24 cellular contexts compared by ENCODE assay signal in genomic region chrX:48512371-48512935, GRCh38.
"Had no signal": no experiment of that assay in that cellular context is flagged by ENCODE, and none has a peak within 500 bp of the region (broad histone marks: within the 10 kb centered on the region; RNA-seq: fewer than 3 reads in every experiment).

No MANE protein-coding gene starts in this region.

- H3K9ac ChIP-seq: SK-N-SH had no signal

- H3K27me3 Mint-ChIP-seq: activated CD8-positive, alpha-beta memory T cell treated with anti-CD3 and anti-CD28 coated beads, Interleukin-2, amount 10 ng/mL, durations not matched to agents 7 days and 5 days; activated naive CD8-positive, alpha-beta T cell had no signal

- H3K4me1 ChIP-seq: SJCRH30 had no signal

- H3K27ac ChIP-seq: SJCRH30 had no signal

- H3K27me3 ChIP-seq: adrenal gland, MG63, SJCRH30 had no signal

- H3K4me2 ChIP-seq: SK-N-SH had no signal

- DNase-seq: activated CD4-positive, alpha-beta T cell treated with anti-CD3 and anti-CD28 coated beads for 48 hours; activated CD4-positive, alpha-beta T cell treated with anti-CD3 and anti-CD28 coated beads, Interleukin-2, amount 50 U/mL, for 48 hours; activated CD8-positive, alpha-beta memory T cell treated with anti-CD3 and anti-CD28 coated beads, Interleukin-2, amount 10 ng/mL, durations not matched to agents 7 days and 5 days; activated gamma-delta T cell; activated naive CD4-positive, alpha-beta T cell treated with anti-CD3 and anti-CD28 coated beads for 36 hours; activated T-cell treated with anti-CD3 and anti-CD28 coated beads, Interleukin-2, amount 50 U/mL, for 24 hours; adrenal gland; anterior cingulate cortex; cerebellar nuclear complex; MG63; MV-4-11; NCI-H1092 treated with DMSO at 0.1 percent for 48 hours; NCI-H1417 treated with DMSO at 0.1 percent for 48 hours; NCI-H2029; NCI-H2107; NCI-H345; NCI-H510A; NCI-H526 treated with DMSO at 0.1 percent for 48 hours; NCI-H82; Right ventricle myocardium superior; SJCRH30; SK-N-SH had no signal

- ATAC-seq: activated CD4-positive, CD25-positive, alpha-beta regulatory T cell treated with anti-CD3 and anti-CD28 coated beads, Interleukin-2, amount 50 U/mL, for 24 hours; activated CD8-positive, alpha-beta memory T cell treated with anti-CD3 and anti-CD28 coated beads, Interleukin-2, amount 10 ng/mL, durations not matched to agents 7 days and 5 days had no signal

- H3K9me3 Mint-ChIP-seq: activated naive CD4-positive, alpha-beta T cell treated with anti-CD3 and anti-CD28 coated beads for 36 hours; activated T-cell treated with anti-CD3 and anti-CD28 coated beads, Interleukin-2, amount 50 U/mL, for 24 hours had no signal

- H3K36me3 ChIP-seq: adrenal gland, MG63, SJCRH30 had no signal

- H3K4me3 Mint-ChIP-seq: activated CD8-positive, alpha-beta memory T cell treated with anti-CD3 and anti-CD28 coated beads, Interleukin-2, amount 10 ng/mL, durations not matched to agents 7 days and 5 days; activated naive CD4-positive, alpha-beta T cell treated with anti-CD3 and anti-CD28 coated beads for 36 hours; activated naive CD8-positive, alpha-beta T cell; activated T-cell treated with anti-CD3 and anti-CD28 coated beads, Interleukin-2, amount 50 U/mL, for 24 hours had no signal

- H3K4me3 ChIP-seq: adrenal gland, MG63, SJCRH30 had no signal

- H3K27ac Mint-ChIP-seq: activated naive CD4-positive, alpha-beta T cell treated with anti-CD3 and anti-CD28 coated beads for 36 hours; activated naive CD8-positive, alpha-beta T cell; activated T-cell treated with anti-CD3 and anti-CD28 coated beads, Interleukin-2, amount 50 U/mL, for 24 hours had no signal

- H3K9me3 ChIP-seq: adrenal gland, MG63, SJCRH30, SK-N-SH had no signal
